In genomic region chr14:42334931-42335330, GRCh38 we compare ENCODE assay signal across 8 cellular contexts.
"Had no signal": no experiment of that assay in that cellular context is flagged by ENCODE, and none has a peak within 500 bp of the region (broad histone marks: within the 10 kb centered on the region; RNA-seq: fewer than 3 reads in every experiment).

No MANE protein-coding gene starts in this region.

- FAIRE-seq: G401.6, GM12878, GM12891, GM12892, GM18507, GM19239 had no signal

- ATAC-seq: GM12878 had no signal

- DNase-seq: GDM1, GF-D8 had no signal

- H3K4me3 ChIP-seq: GM12878 had no signal
